2 cellular contexts compared by ENCODE assay signal in the genomic region with DNA sequence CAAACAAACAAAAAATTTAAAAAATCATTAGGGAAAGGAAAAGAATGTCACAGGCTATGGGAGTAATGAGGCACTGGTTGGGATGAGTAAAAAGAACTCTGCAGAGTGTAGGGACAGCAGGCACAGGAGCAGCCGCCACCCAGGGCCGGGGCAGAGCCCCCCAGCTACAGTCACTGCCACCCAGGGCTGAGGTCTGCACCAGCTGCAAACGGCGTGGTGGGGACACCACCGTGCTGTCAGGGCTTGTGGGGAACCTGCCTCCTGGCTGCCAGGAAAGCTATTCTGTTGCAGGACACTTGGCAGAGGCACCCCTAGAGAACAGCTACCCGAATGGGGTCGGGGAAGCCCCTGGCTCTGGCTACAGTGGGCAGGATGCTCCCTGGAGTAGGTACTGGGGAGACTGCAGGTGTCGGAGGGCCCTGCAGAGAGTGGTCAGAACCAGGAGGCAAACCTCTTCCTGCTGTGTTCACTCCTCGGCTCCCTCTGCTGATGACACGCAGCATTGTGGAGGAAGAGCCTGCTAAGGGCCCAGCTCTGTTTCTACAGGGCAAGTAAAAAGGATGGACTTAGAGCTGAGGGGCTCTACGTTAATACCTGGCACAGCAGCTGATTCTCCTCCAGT.
TF ChIP-seq lines count a peak whose summit lies in the region.

No MANE protein-coding gene starts in this region.

TF ChIP-seq in GM12878, 131 proteins besides CTCF, POLR2A, EP300 and RAD21:
- TF ChIP-seq SMC3 (IDR thresholded peaks at IDR 0.05; ENCODE audit: borderline replicate concordance, low read length) (peak; percentile 43; the same call in 1 of the 2 replicates), SUZ12 (IDR thresholded peaks at IDR 0.05; ENCODE audit: unreplicated experiment) (no peak)
TF ChIP-seq in GM12878: peak in this region for 1.

TF ChIP-seq in HepG2, 621 proteins besides CTCF, POLR2A, EP300 and RAD21 (continues in another document):
- no peak for TF ChIP-seq FOXM1 (CRISPR knock-in tag; IDR thresholded peaks at IDR 0.05)
- TF ChIP-seq, protein P1, sequence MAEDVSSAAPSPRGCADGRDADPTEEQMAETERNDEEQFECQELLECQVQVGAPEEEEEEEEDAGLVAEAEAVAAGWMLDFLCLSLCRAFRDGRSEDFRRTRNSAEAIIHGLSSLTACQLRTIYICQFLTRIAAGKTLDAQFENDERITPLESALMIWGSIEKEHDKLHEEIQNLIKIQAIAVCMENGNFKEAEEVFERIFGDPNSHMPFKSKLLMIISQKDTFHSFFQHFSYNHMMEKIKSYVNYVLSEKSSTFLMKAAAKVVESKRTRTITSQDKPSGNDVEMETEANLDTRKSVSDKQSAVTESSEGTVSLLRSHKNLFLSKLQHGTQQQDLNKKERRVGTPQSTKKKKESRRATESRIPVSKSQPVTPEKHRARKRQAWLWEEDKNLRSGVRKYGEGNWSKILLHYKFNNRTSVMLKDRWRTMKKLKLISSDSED (CRISPR knock-in tag; IDR thresholded peaks at IDR 0.05) = no peak
- TF ChIP-seq ZFP36L2 (CRISPR knock-in tag; IDR thresholded peaks at IDR 0.05) = no peak
- no peak for TF ChIP-seq NKX3-1 (CRISPR knock-in tag; IDR thresholded peaks at IDR 0.05)
- no peak for TF ChIP-seq ZNF121 (CRISPR knock-in tag; IDR thresholded peaks at IDR 0.05)
- TF ChIP-seq ZNF512 (CRISPR knock-in tag; IDR thresholded peaks at IDR 0.05) = no peak
- TF ChIP-seq ZNF629 (CRISPR knock-in tag; conservative IDR thresholded peaks at IDR 0.05) = no peak
- TF ChIP-seq NR2F2 (IDR thresholded peaks at IDR 0.05; ENCODE audit: borderline replicate concordance, low read depth) = no peak
- no peak for TF ChIP-seq JUNB (CRISPR knock-in tag; IDR thresholded peaks at IDR 0.05; ENCODE audit: borderline replicate concordance)
- no peak for TF ChIP-seq ZNF572 (CRISPR knock-in tag; IDR thresholded peaks at IDR 0.05)
- TF ChIP-seq, protein P2, sequence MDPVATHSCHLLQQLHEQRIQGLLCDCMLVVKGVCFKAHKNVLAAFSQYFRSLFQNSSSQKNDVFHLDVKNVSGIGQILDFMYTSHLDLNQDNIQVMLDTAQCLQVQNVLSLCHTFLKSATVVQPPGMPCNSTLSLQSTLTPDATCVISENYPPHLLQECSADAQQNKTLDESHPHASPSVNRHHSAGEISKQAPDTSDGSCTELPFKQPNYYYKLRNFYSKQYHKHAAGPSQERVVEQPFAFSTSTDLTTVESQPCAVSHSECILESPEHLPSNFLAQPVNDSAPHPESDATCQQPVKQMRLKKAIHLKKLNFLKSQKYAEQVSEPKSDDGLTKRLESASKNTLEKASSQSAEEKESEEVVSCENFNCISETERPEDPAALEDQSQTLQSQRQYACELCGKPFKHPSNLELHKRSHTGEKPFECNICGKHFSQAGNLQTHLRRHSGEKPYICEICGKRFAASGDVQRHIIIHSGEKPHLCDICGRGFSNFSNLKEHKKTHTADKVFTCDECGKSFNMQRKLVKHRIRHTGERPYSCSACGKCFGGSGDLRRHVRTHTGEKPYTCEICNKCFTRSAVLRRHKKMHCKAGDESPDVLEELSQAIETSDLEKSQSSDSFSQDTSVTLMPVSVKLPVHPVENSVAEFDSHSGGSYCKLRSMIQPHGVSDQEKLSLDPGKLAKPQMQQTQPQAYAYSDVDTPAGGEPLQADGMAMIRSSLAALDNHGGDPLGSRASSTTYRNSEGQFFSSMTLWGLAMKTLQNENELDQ (CRISPR knock-in tag; IDR thresholded peaks at IDR 0.05; ENCODE audit: borderline replicate concordance) = no peak
- no peak for TF ChIP-seq GZF1 (CRISPR knock-in tag; IDR thresholded peaks at IDR 0.05)
- no peak for TF ChIP-seq TBL1XR1 (IDR thresholded peaks at IDR 0.05; ENCODE audit: borderline replicate concordance, low read length, partially characterized antibody)
- TF ChIP-seq ATF7-NPFF (CRISPR knock-in tag; IDR thresholded peaks at IDR 0.05; ENCODE audit: low read depth) = no peak
- TF ChIP-seq, protein P3, sequence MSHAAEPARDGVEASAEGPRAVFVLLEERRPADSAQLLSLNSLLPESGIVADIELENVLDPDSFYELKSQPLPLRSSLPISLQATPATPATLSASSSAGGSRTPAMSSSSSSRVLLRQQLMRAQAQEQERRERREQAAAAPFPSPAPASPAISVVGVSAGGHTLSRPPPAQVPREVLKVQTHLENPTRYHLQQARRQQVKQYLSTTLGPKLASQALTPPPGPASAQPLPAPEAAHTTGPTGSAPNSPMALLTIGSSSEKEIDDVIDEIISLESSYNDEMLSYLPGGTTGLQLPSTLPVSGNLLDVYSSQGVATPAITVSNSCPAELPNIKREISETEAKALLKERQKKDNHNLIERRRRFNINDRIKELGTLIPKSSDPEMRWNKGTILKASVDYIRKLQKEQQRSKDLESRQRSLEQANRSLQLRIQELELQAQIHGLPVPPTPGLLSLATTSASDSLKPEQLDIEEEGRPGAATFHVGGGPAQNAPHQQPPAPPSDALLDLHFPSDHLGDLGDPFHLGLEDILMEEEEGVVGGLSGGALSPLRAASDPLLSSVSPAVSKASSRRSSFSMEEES (CRISPR knock-in tag; IDR thresholded peaks at IDR 0.05) = no peak
- TF ChIP-seq, protein P4, sequence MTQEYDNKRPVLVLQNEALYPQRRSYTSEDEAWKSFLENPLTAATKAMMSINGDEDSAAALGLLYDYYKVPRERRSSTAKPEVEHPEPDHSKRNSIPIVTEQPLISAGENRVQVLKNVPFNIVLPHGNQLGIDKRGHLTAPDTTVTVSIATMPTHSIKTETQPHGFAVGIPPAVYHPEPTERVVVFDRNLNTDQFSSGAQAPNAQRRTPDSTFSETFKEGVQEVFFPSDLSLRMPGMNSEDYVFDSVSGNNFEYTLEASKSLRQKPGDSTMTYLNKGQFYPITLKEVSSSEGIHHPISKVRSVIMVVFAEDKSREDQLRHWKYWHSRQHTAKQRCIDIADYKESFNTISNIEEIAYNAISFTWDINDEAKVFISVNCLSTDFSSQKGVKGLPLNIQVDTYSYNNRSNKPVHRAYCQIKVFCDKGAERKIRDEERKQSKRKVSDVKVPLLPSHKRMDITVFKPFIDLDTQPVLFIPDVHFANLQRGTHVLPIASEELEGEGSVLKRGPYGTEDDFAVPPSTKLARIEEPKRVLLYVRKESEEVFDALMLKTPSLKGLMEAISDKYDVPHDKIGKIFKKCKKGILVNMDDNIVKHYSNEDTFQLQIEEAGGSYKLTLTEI (CRISPR knock-in tag; conservative IDR thresholded peaks at IDR 0.05) = no peak
- TF ChIP-seq SAFB2 (CRISPR knock-in tag; IDR thresholded peaks at IDR 0.05; ENCODE audit: borderline replicate concordance, low read depth) = no peak
- no peak for TF ChIP-seq KAT7 (CRISPR knock-in tag; IDR thresholded peaks at IDR 0.05; ENCODE audit: borderline replicate concordance)
- no peak for TF ChIP-seq ATAD3A (CRISPR knock-in tag; IDR thresholded peaks at IDR 0.05)
- no peak for TF ChIP-seq YEATS4 (CRISPR knock-in tag; IDR thresholded peaks at IDR 0.05; ENCODE audit: borderline replicate concordance)
- TF ChIP-seq XRCC5 (optimal IDR thresholded peaks at IDR 0.05; ENCODE audit: low read length) = no peak
- TF ChIP-seq FOXP1 (IDR thresholded peaks at IDR 0.05) = no peak
- no peak for TF ChIP-seq FOXP1 (CRISPR knock-in tag; IDR thresholded peaks at IDR 0.05)
- TF ChIP-seq, protein P5, sequence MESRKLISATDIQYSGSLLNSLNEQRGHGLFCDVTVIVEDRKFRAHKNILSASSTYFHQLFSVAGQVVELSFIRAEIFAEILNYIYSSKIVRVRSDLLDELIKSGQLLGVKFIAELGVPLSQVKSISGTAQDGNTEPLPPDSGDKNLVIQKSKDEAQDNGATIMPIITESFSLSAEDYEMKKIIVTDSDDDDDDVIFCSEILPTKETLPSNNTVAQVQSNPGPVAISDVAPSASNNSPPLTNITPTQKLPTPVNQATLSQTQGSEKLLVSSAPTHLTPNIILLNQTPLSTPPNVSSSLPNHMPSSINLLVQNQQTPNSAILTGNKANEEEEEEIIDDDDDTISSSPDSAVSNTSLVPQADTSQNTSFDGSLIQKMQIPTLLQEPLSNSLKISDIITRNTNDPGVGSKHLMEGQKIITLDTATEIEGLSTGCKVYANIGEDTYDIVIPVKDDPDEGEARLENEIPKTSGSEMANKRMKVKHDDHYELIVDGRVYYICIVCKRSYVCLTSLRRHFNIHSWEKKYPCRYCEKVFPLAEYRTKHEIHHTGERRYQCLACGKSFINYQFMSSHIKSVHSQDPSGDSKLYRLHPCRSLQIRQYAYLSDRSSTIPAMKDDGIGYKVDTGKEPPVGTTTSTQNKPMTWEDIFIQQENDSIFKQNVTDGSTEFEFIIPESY (CRISPR knock-in tag; IDR thresholded peaks at IDR 0.05) = no peak
- TF ChIP-seq, protein P6, sequence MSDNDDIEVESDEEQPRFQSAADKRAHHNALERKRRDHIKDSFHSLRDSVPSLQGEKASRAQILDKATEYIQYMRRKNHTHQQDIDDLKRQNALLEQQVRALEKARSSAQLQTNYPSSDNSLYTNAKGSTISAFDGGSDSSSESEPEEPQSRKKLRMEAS (IDR thresholded peaks at IDR 0.05) = no peak
- 0 out of 2 replicates have a peak, but pooled peaks have one; percentile 29 for TF ChIP-seq ZFX (CRISPR knock-in tag; IDR thresholded peaks at IDR 0.05; ENCODE audit: low read depth)
- TF ChIP-seq ZNF230 (CRISPR knock-in tag; IDR thresholded peaks at IDR 0.05) = no peak
- TF ChIP-seq FLYWCH1 (CRISPR knock-in tag; IDR thresholded peaks at IDR 0.05) = no peak
- no peak for TF ChIP-seq SNAPC2 (CRISPR knock-in tag; IDR thresholded peaks at IDR 0.05)
- TF ChIP-seq PPARG (CRISPR knock-in tag; conservative IDR thresholded peaks at IDR 0.05) = no peak
- no peak for TF ChIP-seq CREM (IDR thresholded peaks at IDR 0.05)
- no peak for TF ChIP-seq CREM (CRISPR knock-in tag; IDR thresholded peaks at IDR 0.05)
- no peak for TF ChIP-seq ZNF543 (CRISPR knock-in tag; IDR thresholded peaks at IDR 0.05)
- 0 out of 2 replicates have a peak, but pooled peaks have one; percentile 4 for TF ChIP-seq MYC (CRISPR knock-in tag; IDR thresholded peaks at IDR 0.05; ENCODE audit: borderline replicate concordance)
- no peak for TF ChIP-seq KMT2B (CRISPR knock-in tag; IDR thresholded peaks at IDR 0.05)
- 0 out of 2 replicates have a peak, but pooled peaks have one; percentile 33 for TF ChIP-seq SAP130 (CRISPR knock-in tag; IDR thresholded peaks at IDR 0.05; ENCODE audit: low read depth)
- TF ChIP-seq MLLT10 (CRISPR knock-in tag; IDR thresholded peaks at IDR 0.05) = no peak
- no peak for TF ChIP-seq KDM5B (CRISPR knock-in tag; IDR thresholded peaks at IDR 0.05; ENCODE audit: borderline replicate concordance)
- TF ChIP-seq ZNF331 (CRISPR knock-in tag; IDR thresholded peaks at IDR 0.05) = no peak
- no peak for TF ChIP-seq ZNF747 (CRISPR knock-in tag; IDR thresholded peaks at IDR 0.05; ENCODE audit: borderline replicate concordance)
- no peak for TF ChIP-seq ZBTB7B (CRISPR knock-in tag; IDR thresholded peaks at IDR 0.05)
- no peak for TF ChIP-seq EEA1 (CRISPR knock-in tag; IDR thresholded peaks at IDR 0.05; ENCODE audit: borderline replicate concordance)
- TF ChIP-seq, protein P7, sequence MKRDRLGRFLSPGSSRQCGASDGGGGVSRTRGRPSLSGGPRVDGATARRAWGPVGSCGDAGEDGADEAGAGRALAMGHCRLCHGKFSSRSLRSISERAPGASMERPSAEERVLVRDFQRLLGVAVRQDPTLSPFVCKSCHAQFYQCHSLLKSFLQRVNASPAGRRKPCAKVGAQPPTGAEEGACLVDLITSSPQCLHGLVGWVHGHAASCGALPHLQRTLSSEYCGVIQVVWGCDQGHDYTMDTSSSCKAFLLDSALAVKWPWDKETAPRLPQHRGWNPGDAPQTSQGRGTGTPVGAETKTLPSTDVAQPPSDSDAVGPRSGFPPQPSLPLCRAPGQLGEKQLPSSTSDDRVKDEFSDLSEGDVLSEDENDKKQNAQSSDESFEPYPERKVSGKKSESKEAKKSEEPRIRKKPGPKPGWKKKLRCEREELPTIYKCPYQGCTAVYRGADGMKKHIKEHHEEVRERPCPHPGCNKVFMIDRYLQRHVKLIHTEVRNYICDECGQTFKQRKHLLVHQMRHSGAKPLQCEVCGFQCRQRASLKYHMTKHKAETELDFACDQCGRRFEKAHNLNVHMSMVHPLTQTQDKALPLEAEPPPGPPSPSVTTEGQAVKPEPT (CRISPR knock-in tag; IDR thresholded peaks at IDR 0.05; ENCODE audit: low read depth) = no peak
- TF ChIP-seq SMC3 (IDR thresholded peaks at IDR 0.05; ENCODE audit: low read length) = peak; percentile 77
- TF ChIP-seq NR1H2 (CRISPR knock-in tag; IDR thresholded peaks at IDR 0.05; ENCODE audit: borderline replicate concordance, low read depth) = no peak
- TF ChIP-seq RBM22 (optimal IDR thresholded peaks at IDR 0.05; ENCODE audit: low read length) = no peak
- no peak for TF ChIP-seq SALL1 (CRISPR knock-in tag; IDR thresholded peaks at IDR 0.05)
- 0 out of 2 replicates have a peak, but pooled peaks have one; percentile 33 for TF ChIP-seq ELF3 (CRISPR knock-in tag; IDR thresholded peaks at IDR 0.05)
